In genomic region chr5:10310073-10310779, GRCh38 we compare ENCODE assay signal across 11 cellular contexts. TPM values are rescaled to one million over a fixed set of nuclear protein-coding genes. Genes with fewer than 3 reads are reported as not detected.
DNase-seq lines count a peak whose midpoint lies in the region; ATAC-seq, FAIRE-seq and TF ChIP-seq lines count a peak whose summit lies in the region.
"Had no signal": no experiment of that assay in that cellular context is flagged by ENCODE, and none has a peak within 500 bp of the region (broad histone marks: within the 10 kb centered on the region; RNA-seq: fewer than 3 reads in every experiment).

No MANE protein-coding gene starts in this region.

- TF ChIP-seq CTCF in A549 (IDR thresholded peaks at IDR 0.05), result no peak

- peak overlapping the region; percentile 50 for H3K4me2 ChIP-seq in A549

- FAIRE-seq in A549 (lab: Jason Lieb, UNC), result no peak

- POLR2A ChIA-PET in A549 (lab: Yijun Ruan, JAX), result interaction anchor here (1.9 kb wide), 1 partner anchor 43 kb away, joined by 10 read pairs; the partner anchor contains the start of gene MARCHF6

- H3K4me3 ChIP-seq in A549, result no peak overlapping the region

- CTCF ChIA-PET in A549 (lab: Yijun Ruan, JAX), result interaction anchor here (0.6 to 3.0 kb wide), 2 partner anchors 26 to 58 kb away, joined by 3 to 11 read pairs; no protein-coding TSS in a partner anchor

- TF ChIP-seq RAD21 in A549 (conservative IDR thresholded peaks at IDR 0.05 in 1 of 2, IDR thresholded peaks at IDR 0.05 in 1 of 2), result no peak

- WGBS in A549 (ENCODE audit: missing lambda C conversion rate), result 31% methylated on average over 8 of the region's 8 CpGs

- peak overlapping the region; percentile 42 to 73 for H3K27ac ChIP-seq in A549

- peaks cover 11% of the 10 kb centered on the region for H3K4me1 Mint-ChIP-seq in activated naive CD8-positive, alpha-beta T cell treated with anti-CD3 and anti-CD28 coated beads for 36 hours

- H3K27ac Mint-ChIP-seq in activated naive CD8-positive, alpha-beta T cell treated with anti-CD3 and anti-CD28 coated beads for 36 hours, result no peak overlapping the region
- H3K27ac Mint-ChIP-seq: activated naive CD8-positive, alpha-beta T cell treated with anti-CD3 and anti-CD28 coated beads, Interleukin-2, amount 10 ng/mL, durations not matched to agents 7 days and 5 days had no signal

- H3K9me3 ChIP-seq in A549, result no peaks in the 10 kb centered on the region

- H3K4me3 Mint-ChIP-seq in activated naive CD8-positive, alpha-beta T cell treated with anti-CD3 and anti-CD28 coated beads for 36 hours, result no peak overlapping the region
- H3K4me3 Mint-ChIP-seq: activated naive CD8-positive, alpha-beta T cell treated with anti-CD3 and anti-CD28 coated beads, Interleukin-2, amount 10 ng/mL, durations not matched to agents 7 days and 5 days had no signal

- no peaks in the 10 kb centered on the region for H3K9me3 Mint-ChIP-seq in activated naive CD8-positive, alpha-beta T cell treated with anti-CD3 and anti-CD28 coated beads for 36 hours
- H3K9me3 Mint-ChIP-seq: activated naive CD8-positive, alpha-beta T cell treated with anti-CD3 and anti-CD28 coated beads, Interleukin-2, amount 10 ng/mL, durations not matched to agents 7 days and 5 days had no signal

- TF ChIP-seq POLR2A in A549 (IDR thresholded peaks at IDR 0.05; ENCODE audit: low read length), result no peak

- ATAC-seq in A549, result peak; percentile 74 to 78

- H3K36me3 Mint-ChIP-seq in activated naive CD8-positive, alpha-beta T cell treated with anti-CD3 and anti-CD28 coated beads for 36 hours, result no peaks in the 10 kb centered on the region
- H3K36me3 Mint-ChIP-seq: activated naive CD8-positive, alpha-beta T cell treated with anti-CD3 and anti-CD28 coated beads, Interleukin-2, amount 10 ng/mL, durations not matched to agents 7 days and 5 days had no signal

- DNase-seq in A549 (ENCODE audit: low read depth in 1 of 2, low spot score in 1 of 2) (peak; percentile 62 to 71), HPDE6-E6E7 (ENCODE audit: extremely low spot score) (peak; percentile 98), amniotic epithelial cell (ENCODE audit: low read depth) (peak; percentile 28), kidney glomerular epithelial cell (lab: John Stamatoyannopoulos, UW) (peak; percentile 58), NCI-H1048 (lab: John Stamatoyannopoulos, UW) (no peak), hypothalamus (lab: John Stamatoyannopoulos, UW) (no peak), Ammon's horn (ENCODE audit: low spot score) (no peak)
- no peak for DNase-seq in activated naive CD8-positive, alpha-beta T cell treated with anti-CD3 and anti-CD28 coated beads for 36 hours
- DNase-seq: activated naive CD8-positive, alpha-beta T cell treated with anti-CD3 and anti-CD28 coated beads, Interleukin-2, amount 10 ng/mL, durations not matched to agents 7 days and 5 days; DND-41; NCI-H1436 treated with DMSO at 0.1 percent for 48 hours had no signal

- H3K27me3 Mint-ChIP-seq in activated naive CD8-positive, alpha-beta T cell treated with anti-CD3 and anti-CD28 coated beads for 36 hours, result peaks cover 30% of the 10 kb centered on the region

- no peak for TF ChIP-seq EP300 in A549 (IDR thresholded peaks at IDR 0.05)

- H3K4me1 ChIP-seq in A549, result peaks cover 24% of the 10 kb centered on the region

TF ChIP-seq in A549, 52 proteins besides CTCF, POLR2A, EP300 and RAD21:
- TF ChIP-seq FOXS1 (CRISPR knock-in tag; IDR thresholded peaks at IDR 0.05) (no peak), NR3C1 (IDR thresholded peaks at IDR 0.05) (no peak), MAFK (IDR thresholded peaks at IDR 0.05; ENCODE audit: partially characterized antibody) (peak; percentile 99), RFX5 (IDR thresholded peaks at IDR 0.05) (peak; percentile 82), FOSL2 (IDR thresholded peaks at IDR 0.05) (no peak), FOSL2 (CRISPR knock-in tag; IDR thresholded peaks at IDR 0.05) (peak; percentile 16; the same call in 1 of the 2 replicates)

RNA-seq across cellular contexts. Expression of gene CMBL, which starts 2.5 kb away (rescaled TPM):
- polyA plus RNA-seq in A549 (2011; rRNA removed), result 23.5 and 23.6 TPM in 2 replicates
- 24.9 and 33.1 TPM in 2 replicates for polyA plus RNA-seq in A549 (2012; cell fraction: cytosol; rRNA removed)
- 21.0 and 22.2 TPM in 2 replicates for polyA plus RNA-seq in A549 (2012; cell fraction: nucleus; rRNA removed)
- polyA plus RNA-seq in A549 (2017; fragmentation: RNase III; extraction: RNeasy Plus Mini Kit Qiagen cat#74134 plus additional on column Dnase treatment), result 32.6 to 35.7 TPM (median 33.8 TPM) in 3 replicates
- polyA minus RNA-seq in A549 (2011; rRNA and poly(A)+ RNA removed), result 20.4 and 21.6 TPM in 2 replicates
- total RNA-seq in activated naive CD8-positive, alpha-beta T cell treated with anti-CD3 and anti-CD28 coated beads for 36 hours, result 1 to 10 TPM; 2.4 to 2.9 TPM

RNA-seq across cellular contexts. Expression of gene MARCHF6, which starts 43.3 kb away (rescaled TPM):
- 104 and 119 TPM in 2 replicates for polyA plus RNA-seq in A549 (2011; rRNA removed)
- 26.3 and 32.0 TPM in 2 replicates for polyA plus RNA-seq in A549 (2012; cell fraction: cytosol; rRNA removed)
- 68.6 and 128 TPM in 2 replicates for polyA plus RNA-seq in A549 (2012; cell fraction: nucleus; rRNA removed)
- 47.5 to 50.4 TPM (median 48.7 TPM) in 3 replicates for polyA plus RNA-seq in A549 (2017; fragmentation: RNase III; extraction: RNeasy Plus Mini Kit Qiagen cat#74134 plus additional on column Dnase treatment)
- polyA minus RNA-seq in A549 (2011; rRNA and poly(A)+ RNA removed), result 263 and 267 TPM in 2 replicates
- 10 to 100 TPM; 82.7 to 86.1 TPM for total RNA-seq in activated naive CD8-positive, alpha-beta T cell treated with anti-CD3 and anti-CD28 coated beads for 36 hours

Comparison
In these comparisons a context has a peak if more than half of its experiments do, and no peak if none do; other contexts are left out.
1. DNase-seq: peak in A549 (2 of 2), HPDE6-E6E7 (single experiment), amniotic epithelial cell (single experiment) and kidney glomerular epithelial cell (single experiment); none in NCI-H1048 (single experiment), activated naive CD8-positive, alpha-beta T cell treated with anti-CD3 and anti-CD28 coated beads for 36 hours (single experiment), hypothalamus (0 of 51) and Ammon's horn (single experiment).